1 cellular context compared by ENCODE assay signal in the genomic region with DNA sequence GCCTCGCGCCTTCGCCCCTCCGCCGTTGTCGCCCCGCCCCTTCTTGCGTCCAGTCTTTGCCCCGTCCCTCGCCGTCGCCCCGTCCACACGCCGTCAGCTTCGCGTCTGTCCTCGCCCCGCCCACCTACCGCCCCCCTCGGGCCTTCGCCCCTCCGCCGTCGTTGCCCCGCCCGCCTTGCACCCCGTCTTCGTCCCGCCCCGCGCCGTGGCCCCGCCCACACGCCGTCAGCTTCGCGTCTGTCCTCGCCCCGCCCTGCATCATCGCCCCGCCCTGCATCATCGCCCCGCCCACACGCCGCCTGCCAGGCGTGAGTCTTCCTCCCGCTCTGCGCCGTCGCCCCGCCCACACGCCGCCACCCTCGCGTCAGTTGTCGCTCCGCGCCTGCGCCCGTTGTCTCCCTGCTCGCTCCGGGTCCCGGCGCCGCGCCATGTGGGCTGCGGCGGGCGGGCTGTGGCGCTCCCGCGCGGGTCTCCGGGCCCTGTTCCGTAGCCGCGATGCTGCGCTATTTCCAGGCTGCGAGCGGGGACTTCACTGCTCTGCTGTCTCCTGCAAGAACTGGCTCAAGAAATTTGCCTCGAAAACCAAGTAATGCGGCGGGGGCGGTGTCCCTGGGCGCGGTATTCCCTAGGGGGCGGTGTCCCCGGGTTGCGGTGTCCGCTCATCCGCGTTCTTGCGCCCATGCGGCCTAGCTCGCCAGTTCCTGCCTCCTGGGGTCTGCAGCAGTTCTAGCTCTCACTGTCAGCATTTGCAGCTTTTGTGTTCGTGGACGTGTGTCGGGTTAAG.
TF ChIP-seq lines count a peak whose summit lies in the region.

A gene with protein sequence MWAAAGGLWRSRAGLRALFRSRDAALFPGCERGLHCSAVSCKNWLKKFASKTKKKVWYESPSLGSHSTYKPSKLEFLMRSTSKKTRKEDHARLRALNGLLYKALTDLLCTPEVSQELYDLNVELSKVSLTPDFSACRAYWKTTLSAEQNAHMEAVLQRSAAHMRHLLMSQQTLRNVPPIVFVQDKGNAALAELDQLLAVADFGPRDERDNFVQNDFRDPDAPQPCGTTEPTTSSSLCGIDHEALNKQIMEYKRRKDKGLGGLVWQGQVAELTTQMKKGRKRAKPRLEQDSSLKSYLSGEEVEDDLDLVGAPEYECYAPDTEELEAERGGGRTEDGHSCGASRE (plus strand): TSS at position 367 of the 784 bp plus-strand sequence. CDS start 62 bp downstream, at position 429.

TF ChIP-seq in H1, 55 proteins besides CTCF, POLR2A, EP300 and RAD21 (continued from another document and continues in another):
- no peak for TF ChIP-seq KDM1A (IDR thresholded peaks at IDR 0.05; ENCODE audit: borderline replicate concordance, low read length)
- TF ChIP-seq ATF2 (IDR thresholded peaks at IDR 0.05; ENCODE audit: low read length) = no peak
- no peak for TF ChIP-seq POU5F1 (IDR thresholded peaks at IDR 0.05; ENCODE audit: low read depth, low read length)
- peak; percentile 94 for TF ChIP-seq PHF8 (conservative IDR thresholded peaks at IDR 0.05; ENCODE audit: low read depth, low read length)
- no peak for TF ChIP-seq MAFK (IDR thresholded peaks at IDR 0.05; ENCODE audit: low read depth, low read length)
- no peak for TF ChIP-seq CBX5 (IDR thresholded peaks at IDR 0.05; ENCODE audit: low read depth, low read length)
- TF ChIP-seq, protein P1, sequence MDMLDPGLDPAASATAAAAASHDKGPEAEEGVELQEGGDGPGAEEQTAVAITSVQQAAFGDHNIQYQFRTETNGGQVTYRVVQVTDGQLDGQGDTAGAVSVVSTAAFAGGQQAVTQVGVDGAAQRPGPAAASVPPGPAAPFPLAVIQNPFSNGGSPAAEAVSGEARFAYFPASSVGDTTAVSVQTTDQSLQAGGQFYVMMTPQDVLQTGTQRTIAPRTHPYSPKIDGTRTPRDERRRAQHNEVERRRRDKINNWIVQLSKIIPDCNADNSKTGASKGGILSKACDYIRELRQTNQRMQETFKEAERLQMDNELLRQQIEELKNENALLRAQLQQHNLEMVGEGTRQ (IDR thresholded peaks at IDR 0.05; ENCODE audit: low read length) = no peak
- no peak for TF ChIP-seq CTBP2 (IDR thresholded peaks at IDR 0.05; ENCODE audit: borderline replicate concordance, insufficient read depth, insufficient read length, low read length)
- peak; percentile 46 for TF ChIP-seq SAP30 (IDR thresholded peaks at IDR 0.05; ENCODE audit: insufficient read depth, insufficient replicate concordance, low read length)
- TF ChIP-seq SP4 (IDR thresholded peaks at IDR 0.05; ENCODE audit: low read length) = no peak; the same call in 1 of the 2 replicates
- TF ChIP-seq TCF12 (IDR thresholded peaks at IDR 0.05; ENCODE audit: low read depth, low read length) = no peak
- peak; percentile 61; the same call in 1 of the 2 replicates for TF ChIP-seq RBBP5 (IDR thresholded peaks at IDR 0.05; ENCODE audit: borderline replicate concordance, low read depth, low read length)
- peak; percentile 45; the same call in 1 of the 2 replicates for TF ChIP-seq TEAD4 (IDR thresholded peaks at IDR 0.05; ENCODE audit: low read depth, low read length)
- TF ChIP-seq KDM5A (IDR thresholded peaks at IDR 0.05; ENCODE audit: low read length) = no peak
- TF ChIP-seq SP1 (IDR thresholded peaks at IDR 0.05; ENCODE audit: low read depth, low read length) = no peak
- peak; percentile 90 for TF ChIP-seq KDM4A (IDR thresholded peaks at IDR 0.05; ENCODE audit: low read depth, low read length, severe bottlenecking)
- no peak for TF ChIP-seq GABPA (IDR thresholded peaks at IDR 0.05; ENCODE audit: borderline replicate concordance, insufficient read depth, low read length)
- TF ChIP-seq, protein P2, sequence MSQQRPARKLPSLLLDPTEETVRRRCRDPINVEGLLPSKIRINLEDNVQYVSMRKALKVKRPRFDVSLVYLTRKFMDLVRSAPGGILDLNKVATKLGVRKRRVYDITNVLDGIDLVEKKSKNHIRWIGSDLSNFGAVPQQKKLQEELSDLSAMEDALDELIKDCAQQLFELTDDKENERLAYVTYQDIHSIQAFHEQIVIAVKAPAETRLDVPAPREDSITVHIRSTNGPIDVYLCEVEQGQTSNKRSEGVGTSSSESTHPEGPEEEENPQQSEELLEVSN (IDR thresholded peaks at IDR 0.05) = peak; percentile 89
- no peak for TF ChIP-seq YY1 (IDR thresholded peaks at IDR 0.05; ENCODE audit: low read depth, low read length)
- TF ChIP-seq TBP (IDR thresholded peaks at IDR 0.05; ENCODE audit: low read depth, low read length) = peak; percentile 68
- no peak for TF ChIP-seq SP2 (IDR thresholded peaks at IDR 0.05; ENCODE audit: low read length)
- TF ChIP-seq TAF7 (optimal IDR thresholded peaks at IDR 0.05; ENCODE audit: borderline replicate concordance, low read depth, low read length) = peak; percentile 57
- no peak for TF ChIP-seq SIRT6 (IDR thresholded peaks at IDR 0.05; ENCODE audit: low read length)
- no peak for TF ChIP-seq ZNF274 (IDR thresholded peaks at IDR 0.05; ENCODE audit: borderline replicate concordance, extremely low read depth, low read length)
- no peak for TF ChIP-seq FOSL1 (IDR thresholded peaks at IDR 0.05; ENCODE audit: insufficient read depth, low read depth, low read length)
- no peak for TF ChIP-seq BACH1 (IDR thresholded peaks at IDR 0.05; ENCODE audit: low read length)
- TF ChIP-seq CHD2 (IDR thresholded peaks at IDR 0.05; ENCODE audit: low read length) = no peak
- TF ChIP-seq HDAC6 (IDR thresholded peaks at IDR 0.05; ENCODE audit: low read depth, low read length) = no peak
- TF ChIP-seq CHD1 (IDR thresholded peaks at IDR 0.05; ENCODE audit: low read depth, low read length) = no peak
- no peak for TF ChIP-seq CBX8 (IDR thresholded peaks at IDR 0.05; ENCODE audit: borderline replicate concordance, low read depth, low read length)
- peak; percentile 95 for TF ChIP-seq ASH2L (IDR thresholded peaks at IDR 0.05; ENCODE audit: low read length)
- peak in 1 of 2 experiments; percentile 79; a peak in 2 of 4 replicates for TF ChIP-seq HDAC2 (IDR thresholded peaks at IDR 0.05; ENCODE audit: borderline replicate concordance in 1 of 2, low read depth in 2 of 2, low read length in 2 of 2)
- TF ChIP-seq SIN3A (conservative IDR thresholded peaks at IDR 0.05 in 1 of 2, IDR thresholded peaks at IDR 0.05 in 1 of 2; ENCODE audit: low read depth in 1 of 2, low read length in 2 of 2) = peak; percentile 67 to 95; a peak in 2 of 4 replicates
- no peak for TF ChIP-seq EZH2 (IDR thresholded peaks at IDR 0.05; ENCODE audit: low read depth, low read length, severe bottlenecking)
- TF ChIP-seq RXRA (IDR thresholded peaks at IDR 0.05; ENCODE audit: insufficient read depth, low read depth, low read length) = no peak
- TF ChIP-seq TAF1 (IDR thresholded peaks at IDR 0.05; ENCODE audit: low read depth, low read length) = peak; percentile 66
- peak; percentile 84; the same call in 1 of the 2 replicates for TF ChIP-seq EGR1 (IDR thresholded peaks at IDR 0.05; ENCODE audit: borderline replicate concordance, low read depth, low read length)
- TF ChIP-seq BRCA1 (IDR thresholded peaks at IDR 0.05; ENCODE audit: low read depth, low read length) = no peak
- no peak for TF ChIP-seq RNF2 (IDR thresholded peaks at IDR 0.05; ENCODE audit: borderline replicate concordance, low read depth, low read length, missing control alignments, poor library complexity, severe bottlenecking)
- peak; percentile 84 for TF ChIP-seq CREB1 (IDR thresholded peaks at IDR 0.05)
- TF ChIP-seq NANOG (IDR thresholded peaks at IDR 0.05; ENCODE audit: insufficient read depth, low read depth, low read length, poor library complexity, severe bottlenecking) = no peak
- TF ChIP-seq CEBPB (IDR thresholded peaks at IDR 0.05; ENCODE audit: low read depth, low read length) = no peak
- TF ChIP-seq, protein P3, sequence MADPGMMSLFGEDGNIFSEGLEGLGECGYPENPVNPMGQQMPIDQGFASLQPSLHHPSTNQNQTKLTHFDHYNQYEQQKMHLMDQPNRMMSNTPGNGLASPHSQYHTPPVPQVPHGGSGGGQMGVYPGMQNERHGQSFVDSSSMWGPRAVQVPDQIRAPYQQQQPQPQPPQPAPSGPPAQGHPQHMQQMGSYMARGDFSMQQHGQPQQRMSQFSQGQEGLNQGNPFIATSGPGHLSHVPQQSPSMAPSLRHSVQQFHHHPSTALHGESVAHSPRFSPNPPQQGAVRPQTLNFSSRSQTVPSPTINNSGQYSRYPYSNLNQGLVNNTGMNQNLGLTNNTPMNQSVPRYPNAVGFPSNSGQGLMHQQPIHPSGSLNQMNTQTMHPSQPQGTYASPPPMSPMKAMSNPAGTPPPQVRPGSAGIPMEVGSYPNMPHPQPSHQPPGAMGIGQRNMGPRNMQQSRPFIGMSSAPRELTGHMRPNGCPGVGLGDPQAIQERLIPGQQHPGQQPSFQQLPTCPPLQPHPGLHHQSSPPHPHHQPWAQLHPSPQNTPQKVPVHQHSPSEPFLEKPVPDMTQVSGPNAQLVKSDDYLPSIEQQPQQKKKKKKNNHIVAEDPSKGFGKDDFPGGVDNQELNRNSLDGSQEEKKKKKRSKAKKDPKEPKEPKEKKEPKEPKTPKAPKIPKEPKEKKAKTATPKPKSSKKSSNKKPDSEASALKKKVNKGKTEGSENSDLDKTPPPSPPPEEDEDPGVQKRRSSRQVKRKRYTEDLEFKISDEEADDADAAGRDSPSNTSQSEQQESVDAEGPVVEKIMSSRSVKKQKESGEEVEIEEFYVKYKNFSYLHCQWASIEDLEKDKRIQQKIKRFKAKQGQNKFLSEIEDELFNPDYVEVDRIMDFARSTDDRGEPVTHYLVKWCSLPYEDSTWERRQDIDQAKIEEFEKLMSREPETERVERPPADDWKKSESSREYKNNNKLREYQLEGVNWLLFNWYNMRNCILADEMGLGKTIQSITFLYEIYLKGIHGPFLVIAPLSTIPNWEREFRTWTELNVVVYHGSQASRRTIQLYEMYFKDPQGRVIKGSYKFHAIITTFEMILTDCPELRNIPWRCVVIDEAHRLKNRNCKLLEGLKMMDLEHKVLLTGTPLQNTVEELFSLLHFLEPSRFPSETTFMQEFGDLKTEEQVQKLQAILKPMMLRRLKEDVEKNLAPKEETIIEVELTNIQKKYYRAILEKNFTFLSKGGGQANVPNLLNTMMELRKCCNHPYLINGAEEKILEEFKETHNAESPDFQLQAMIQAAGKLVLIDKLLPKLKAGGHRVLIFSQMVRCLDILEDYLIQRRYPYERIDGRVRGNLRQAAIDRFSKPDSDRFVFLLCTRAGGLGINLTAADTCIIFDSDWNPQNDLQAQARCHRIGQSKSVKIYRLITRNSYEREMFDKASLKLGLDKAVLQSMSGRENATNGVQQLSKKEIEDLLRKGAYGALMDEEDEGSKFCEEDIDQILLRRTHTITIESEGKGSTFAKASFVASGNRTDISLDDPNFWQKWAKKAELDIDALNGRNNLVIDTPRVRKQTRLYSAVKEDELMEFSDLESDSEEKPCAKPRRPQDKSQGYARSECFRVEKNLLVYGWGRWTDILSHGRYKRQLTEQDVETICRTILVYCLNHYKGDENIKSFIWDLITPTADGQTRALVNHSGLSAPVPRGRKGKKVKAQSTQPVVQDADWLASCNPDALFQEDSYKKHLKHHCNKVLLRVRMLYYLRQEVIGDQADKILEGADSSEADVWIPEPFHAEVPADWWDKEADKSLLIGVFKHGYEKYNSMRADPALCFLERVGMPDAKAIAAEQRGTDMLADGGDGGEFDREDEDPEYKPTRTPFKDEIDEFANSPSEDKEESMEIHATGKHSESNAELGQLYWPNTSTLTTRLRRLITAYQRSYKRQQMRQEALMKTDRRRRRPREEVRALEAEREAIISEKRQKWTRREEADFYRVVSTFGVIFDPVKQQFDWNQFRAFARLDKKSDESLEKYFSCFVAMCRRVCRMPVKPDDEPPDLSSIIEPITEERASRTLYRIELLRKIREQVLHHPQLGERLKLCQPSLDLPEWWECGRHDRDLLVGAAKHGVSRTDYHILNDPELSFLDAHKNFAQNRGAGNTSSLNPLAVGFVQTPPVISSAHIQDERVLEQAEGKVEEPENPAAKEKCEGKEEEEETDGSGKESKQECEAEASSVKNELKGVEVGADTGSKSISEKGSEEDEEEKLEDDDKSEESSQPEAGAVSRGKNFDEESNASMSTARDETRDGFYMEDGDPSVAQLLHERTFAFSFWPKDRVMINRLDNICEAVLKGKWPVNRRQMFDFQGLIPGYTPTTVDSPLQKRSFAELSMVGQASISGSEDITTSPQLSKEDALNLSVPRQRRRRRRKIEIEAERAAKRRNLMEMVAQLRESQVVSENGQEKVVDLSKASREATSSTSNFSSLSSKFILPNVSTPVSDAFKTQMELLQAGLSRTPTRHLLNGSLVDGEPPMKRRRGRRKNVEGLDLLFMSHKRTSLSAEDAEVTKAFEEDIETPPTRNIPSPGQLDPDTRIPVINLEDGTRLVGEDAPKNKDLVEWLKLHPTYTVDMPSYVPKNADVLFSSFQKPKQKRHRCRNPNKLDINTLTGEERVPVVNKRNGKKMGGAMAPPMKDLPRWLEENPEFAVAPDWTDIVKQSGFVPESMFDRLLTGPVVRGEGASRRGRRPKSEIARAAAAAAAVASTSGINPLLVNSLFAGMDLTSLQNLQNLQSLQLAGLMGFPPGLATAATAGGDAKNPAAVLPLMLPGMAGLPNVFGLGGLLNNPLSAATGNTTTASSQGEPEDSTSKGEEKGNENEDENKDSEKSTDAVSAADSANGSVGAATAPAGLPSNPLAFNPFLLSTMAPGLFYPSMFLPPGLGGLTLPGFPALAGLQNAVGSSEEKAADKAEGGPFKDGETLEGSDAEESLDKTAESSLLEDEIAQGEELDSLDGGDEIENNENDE (IDR thresholded peaks at IDR 0.05; ENCODE audit: insufficient replicate concordance, low read length) = no peak
- TF ChIP-seq NRF1 (IDR thresholded peaks at IDR 0.05; ENCODE audit: low read depth, low read length) = peak; percentile 33; the same call in 1 of the 2 replicates
- peak; percentile 75; the same call in 1 of the 2 replicates for TF ChIP-seq POLR2AphosphoS5 (IDR thresholded peaks at IDR 0.05; ENCODE audit: low read depth, low read length)
- TF ChIP-seq MAX (IDR thresholded peaks at IDR 0.05) = peak; percentile 88
- no peak for TF ChIP-seq SIX5 (IDR thresholded peaks at IDR 0.05; ENCODE audit: low read depth, low read length)
- TF ChIP-seq GTF2F1 (IDR thresholded peaks at IDR 0.05; ENCODE audit: borderline replicate concordance, low read depth, low read length) = no peak
- TF ChIP-seq SRF (IDR thresholded peaks at IDR 0.05; ENCODE audit: low read depth, low read length) = no peak
- TF ChIP-seq, protein P4, sequence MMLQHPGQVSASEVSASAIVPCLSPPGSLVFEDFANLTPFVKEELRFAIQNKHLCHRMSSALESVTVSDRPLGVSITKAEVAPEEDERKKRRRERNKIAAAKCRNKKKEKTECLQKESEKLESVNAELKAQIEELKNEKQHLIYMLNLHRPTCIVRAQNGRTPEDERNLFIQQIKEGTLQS (IDR thresholded peaks at IDR 0.05; ENCODE audit: insufficient read depth, low read depth, low read length) = no peak
- no peak for TF ChIP-seq BCL11A (IDR thresholded peaks at IDR 0.05; ENCODE audit: low read depth in 2 of 2, low read length in 2 of 2)
